Comparison of ENCODE assay signal across 1 cellular context in the genomic region with DNA sequence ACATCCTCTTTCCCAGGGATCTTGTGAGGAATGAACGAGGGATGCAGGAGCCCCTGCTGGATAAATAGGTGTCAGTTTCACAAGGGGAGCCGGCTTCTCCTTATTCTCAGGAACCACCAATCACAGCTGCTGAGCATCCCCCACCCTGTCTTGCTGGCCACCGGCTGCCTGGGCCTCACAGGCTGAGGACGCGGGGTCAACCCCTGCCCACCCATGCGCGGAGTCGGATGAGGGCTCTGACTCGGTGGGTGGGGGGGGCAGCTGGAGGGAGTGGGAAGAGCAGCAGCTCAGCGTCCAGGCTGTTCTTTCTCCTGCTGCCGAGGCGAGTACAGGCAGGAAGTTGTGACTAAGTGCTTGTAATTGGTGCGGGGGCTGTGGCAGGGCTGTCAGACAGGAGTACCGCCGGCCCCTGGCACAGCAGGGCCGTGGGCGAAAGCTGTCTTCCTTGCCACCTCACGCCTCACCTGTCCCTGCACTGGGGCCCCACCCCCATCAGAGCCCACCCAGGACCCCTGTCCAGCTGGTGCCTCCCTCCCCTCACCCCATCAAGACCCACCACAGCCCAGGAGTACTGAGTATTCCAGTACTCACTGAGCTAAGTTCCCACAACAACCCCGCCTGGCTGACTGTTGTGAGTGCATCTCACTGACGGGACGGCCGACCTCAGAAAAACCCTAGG.
A peak's percentile ranks its signal among the peaks of the same experiment; 100 is the strongest.
TF ChIP-seq lines count a peak whose summit lies in the region.

No MANE protein-coding gene starts in this region.

TF ChIP-seq in GM12878, 131 proteins besides CTCF, POLR2A, EP300 and RAD21:
- no peak for TF ChIP-seq MYC (IDR thresholded peaks at IDR 0.05; ENCODE audit: insufficient read depth, insufficient read length, insufficient replicate concordance, low read length, severe bottlenecking)
- TF ChIP-seq, protein P1, sequence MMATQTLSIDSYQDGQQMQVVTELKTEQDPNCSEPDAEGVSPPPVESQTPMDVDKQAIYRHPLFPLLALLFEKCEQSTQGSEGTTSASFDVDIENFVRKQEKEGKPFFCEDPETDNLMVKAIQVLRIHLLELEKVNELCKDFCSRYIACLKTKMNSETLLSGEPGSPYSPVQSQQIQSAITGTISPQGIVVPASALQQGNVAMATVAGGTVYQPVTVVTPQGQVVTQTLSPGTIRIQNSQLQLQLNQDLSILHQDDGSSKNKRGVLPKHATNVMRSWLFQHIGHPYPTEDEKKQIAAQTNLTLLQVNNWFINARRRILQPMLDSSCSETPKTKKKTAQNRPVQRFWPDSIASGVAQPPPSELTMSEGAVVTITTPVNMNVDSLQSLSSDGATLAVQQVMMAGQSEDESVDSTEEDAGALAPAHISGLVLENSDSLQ (IDR thresholded peaks at IDR 0.05), result 0 out of 2 replicates have a peak, but pooled peaks have one; percentile 14
- TF ChIP-seq DPF2 (IDR thresholded peaks at IDR 0.05), result 0 out of 2 replicates have a peak, but pooled peaks have one; percentile 44
- TF ChIP-seq ASH2L (IDR thresholded peaks at IDR 0.05; ENCODE audit: borderline replicate concordance, low read depth), result no peak
- TF ChIP-seq EGR1 (IDR thresholded peaks at IDR 0.05; ENCODE audit: borderline replicate concordance in 1 of 2, low read depth in 2 of 2, low read length in 2 of 2), result peak in 1 of 2 experiments; percentile 54; a peak in 1 of 3 replicates
- TF ChIP-seq IKZF1 (conservative IDR thresholded peaks at IDR 0.05), result 0 out of 2 replicates have a peak, but pooled peaks have one; percentile 50
